ENCODE assay signal across 2 cellular contexts in genomic region chr14:85566603-85567002, GRCh38.
TF ChIP-seq lines count a peak whose summit lies in the region.

No MANE protein-coding gene starts in this region.

TF ChIP-seq in A549, 52 proteins besides CTCF, POLR2A, EP300 and RAD21:
- TF ChIP-seq EHMT2 (IDR thresholded peaks at IDR 0.05; ENCODE audit: low read depth), result no peak
- no peak for TF ChIP-seq MAFK (IDR thresholded peaks at IDR 0.05; ENCODE audit: partially characterized antibody)
- TF ChIP-seq TP53 (CRISPR knock-in tag; IDR thresholded peaks at IDR 0.05), result no peak
- no peak for TF ChIP-seq HOXB13 (CRISPR knock-in tag; IDR thresholded peaks at IDR 0.05; ENCODE audit: low read depth)
- no peak for TF ChIP-seq CHD4 (IDR thresholded peaks at IDR 0.05; ENCODE audit: borderline replicate concordance)
- no peak for TF ChIP-seq ZC3H11A (IDR thresholded peaks at IDR 0.05)
- TF ChIP-seq PBX3 (IDR thresholded peaks at IDR 0.05), result no peak
- no peak for TF ChIP-seq RFX5 (IDR thresholded peaks at IDR 0.05)
- no peak for TF ChIP-seq ATOH8 (CRISPR knock-in tag; IDR thresholded peaks at IDR 0.05; ENCODE audit: low read depth)
- TF ChIP-seq SMC3 (IDR thresholded peaks at IDR 0.05), result no peak
- no peak for TF ChIP-seq HDAC2 (IDR thresholded peaks at IDR 0.05)
- TF ChIP-seq RARB (CRISPR knock-in tag; IDR thresholded peaks at IDR 0.05), result no peak
- no peak for TF ChIP-seq HEYL (CRISPR knock-in tag; IDR thresholded peaks at IDR 0.05)
- TF ChIP-seq NPAS2 (CRISPR knock-in tag; IDR thresholded peaks at IDR 0.05; ENCODE audit: borderline replicate concordance), result no peak
- TF ChIP-seq CBX8 (IDR thresholded peaks at IDR 0.05), result no peak

TF ChIP-seq in IMR-90, 13 proteins besides CTCF, POLR2A, EP300 and RAD21:
- TF ChIP-seq RCOR1 (IDR thresholded peaks at IDR 0.05; ENCODE audit: insufficient replicate concordance, low read length) (peak; percentile 19), FOS (IDR thresholded peaks at IDR 0.05; ENCODE audit: low read depth, low read length) (peak; percentile 84), MAZ (IDR thresholded peaks at IDR 0.05; ENCODE audit: borderline replicate concordance, low read depth, low read length) (no peak), RFX5 (IDR thresholded peaks at IDR 0.05; ENCODE audit: low read depth, low read length) (no peak), BHLHE40 (IDR thresholded peaks at IDR 0.05; ENCODE audit: low read depth, low read length) (no peak), MAFK (IDR thresholded peaks at IDR 0.05; ENCODE audit: low read depth, low read length) (no peak), CHD1 (IDR thresholded peaks at IDR 0.05; ENCODE audit: low read depth, low read length) (no peak), USF2 (IDR thresholded peaks at IDR 0.05; ENCODE audit: low read depth, low read length) (no peak), CEBPB (IDR thresholded peaks at IDR 0.05; ENCODE audit: low read depth, low read length) (peak; percentile 85)
